ENCODE assay signal across 35 cellular contexts in the genomic region with DNA sequence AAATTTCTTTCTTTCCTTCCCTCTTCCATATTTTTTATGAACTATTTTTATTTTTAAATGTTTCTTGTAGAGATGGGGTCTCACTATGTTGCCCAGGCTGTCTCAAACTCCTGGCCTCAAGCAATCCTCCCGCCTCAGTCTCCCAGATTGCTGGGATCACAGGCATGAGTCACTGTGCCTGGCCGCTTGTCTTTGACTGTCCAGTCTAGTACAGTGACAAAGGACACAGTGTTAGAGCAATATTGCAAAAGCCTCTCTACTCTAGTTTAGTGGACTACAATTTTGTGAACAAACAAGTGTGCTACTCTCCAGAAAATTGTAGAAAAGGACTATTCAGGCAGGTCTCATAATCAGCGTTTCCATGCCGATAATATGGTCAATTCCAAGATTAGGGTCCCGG. TPM values are rescaled to one million over a fixed set of nuclear protein-coding genes. Genes with fewer than 3 reads are reported as not detected.
"Had no signal": no experiment of that assay in that cellular context is flagged by ENCODE, and none has a peak within 500 bp of the region (broad histone marks: within the 10 kb centered on the region; RNA-seq: fewer than 3 reads in every experiment).

No MANE protein-coding gene starts in this region.

- H3K27me3 Mint-ChIP-seq: dendritic cell treated with granulocyte-macrophage colony-stimulating factor and Interleukin-4, amounts not matched to agents 40 ng/mL and 50 ng/mL, for 4 days had no signal

- H3K4me3 ChIP-seq: colonic mucosa, esophagus muscularis mucosa, gastroesophageal sphincter, heart left ventricle, hepatocyte, mucosa of descending colon, pancreas, prostate gland, right atrium auricular region, sigmoid colon, thoracic aorta, tibial nerve, upper lobe of left lung had no signal

- H3K9me3 ChIP-seq: colonic mucosa, esophagus muscularis mucosa, gastroesophageal sphincter, heart left ventricle, mucosa of descending colon, neutrophil, pancreas, prostate gland, right atrium auricular region, sigmoid colon, thoracic aorta, tibial nerve, upper lobe of left lung had no signal

- H2AFZ ChIP-seq: hepatocyte had no signal

- H3K4me3 Mint-ChIP-seq: dendritic cell treated with granulocyte-macrophage colony-stimulating factor and Interleukin-4, amounts not matched to agents 40 ng/mL and 50 ng/mL, for 4 days; endodermal cell; mesothelial cell of epicardium; naive B cell; natural killer cell treated with Interleukin-12 subunit alpha and Interleukin-12 subunit beta and Interleukin-15 and Interleukin-18, amount 100 ng/mL, for 72 hours; neural crest cell; stimulated activated effector memory CD8-positive, alpha-beta T cell treated with anti-CD3 and anti-CD28 coated beads, Interleukin-12 subunit alpha, Interleukin-12 subunit beta, amount 100 ng/mL, for 72 hours had no signal

- H3K4me2 ChIP-seq: hepatocyte had no signal

- H3K27ac Mint-ChIP-seq: dendritic cell treated with granulocyte-macrophage colony-stimulating factor and Interleukin-4, amounts not matched to agents 40 ng/mL and 50 ng/mL, for 4 days; endodermal cell; mesothelial cell of epicardium; naive B cell; natural killer cell treated with Interleukin-12 subunit alpha and Interleukin-12 subunit beta and Interleukin-15 and Interleukin-18, amount 100 ng/mL, for 72 hours; stimulated activated effector memory CD8-positive, alpha-beta T cell treated with anti-CD3 and anti-CD28 coated beads, Interleukin-12 subunit alpha, Interleukin-12 subunit beta, amount 100 ng/mL, for 72 hours had no signal

- H3K27ac ChIP-seq: colonic mucosa, epithelial cell of prostate, esophagus muscularis mucosa, foreskin keratinocyte, gastroesophageal sphincter, heart left ventricle, hepatocyte, neutrophil, pancreas, prostate gland, right atrium auricular region, sigmoid colon, thoracic aorta, tibial nerve, upper lobe of left lung had no signal

- H3K36me3 ChIP-seq: colonic mucosa, esophagus muscularis mucosa, gastroesophageal sphincter, heart left ventricle, neutrophil, pancreas, prostate gland, right atrium auricular region, sigmoid colon, thoracic aorta, tibial nerve, upper lobe of left lung had no signal

- H3K4me1 Mint-ChIP-seq: endodermal cell; naive B cell; stimulated activated effector memory CD8-positive, alpha-beta T cell treated with anti-CD3 and anti-CD28 coated beads, Interleukin-12 subunit alpha, Interleukin-12 subunit beta, amount 100 ng/mL, for 72 hours had no signal

- H3K79me2 ChIP-seq: hepatocyte had no signal

- H3K27me3 ChIP-seq: colonic mucosa, foreskin keratinocyte, gastroesophageal sphincter, heart left ventricle, hepatocyte, neutrophil, pancreas, right atrium auricular region, sigmoid colon, tibial nerve, upper lobe of left lung had no signal

- H3K4me1 ChIP-seq: colonic mucosa, esophagus muscularis mucosa, foreskin keratinocyte, gastroesophageal sphincter, heart left ventricle, prostate gland, right atrium auricular region, sigmoid colon, tibial nerve, upper lobe of left lung had no signal

- DNase-seq: colonic mucosa; effector CD8-positive, alpha-beta T cell; endodermal cell; foreskin keratinocyte; heart left ventricle; kidney; mesenchymal stem cell; mucosa of descending colon; naive B cell; pancreas; sigmoid colon; stimulated activated CD4-positive, alpha-beta T cell treated with anti-CD3 and anti-CD28 coated beads, Interleukin-2, amount 100 ng/mL, for 24 hours; stimulated activated CD4-positive, alpha-beta T cell treated with anti-CD3 and anti-CD28 coated beads, Interleukin-4, amount 100 ng/mL, for 24 hours; stimulated activated naive CD8-positive, alpha-beta T cell treated with anti-CD3 and anti-CD28 coated beads, Interleukin-15, Interleukin-2, amounts not matched to agents 100 U/mL and 50 U/mL, for 24 hours; upper lobe of left lung had no signal

- H3K9me3 Mint-ChIP-seq: dendritic cell treated with granulocyte-macrophage colony-stimulating factor and Interleukin-4, amounts not matched to agents 40 ng/mL and 50 ng/mL, for 4 days; endodermal cell; natural killer cell treated with Interleukin-12 subunit alpha and Interleukin-12 subunit beta and Interleukin-15 and Interleukin-18, amount 100 ng/mL, for 72 hours; stimulated activated effector memory CD8-positive, alpha-beta T cell treated with anti-CD3 and anti-CD28 coated beads, Interleukin-12 subunit alpha, Interleukin-12 subunit beta, amount 100 ng/mL, for 72 hours had no signal

- H3K36me3 Mint-ChIP-seq: mesothelial cell of epicardium; naive B cell; natural killer cell treated with Interleukin-12 subunit alpha and Interleukin-12 subunit beta and Interleukin-15 and Interleukin-18, amount 100 ng/mL, for 72 hours; stimulated activated effector memory CD8-positive, alpha-beta T cell treated with anti-CD3 and anti-CD28 coated beads, Interleukin-12 subunit alpha, Interleukin-12 subunit beta, amount 100 ng/mL, for 72 hours had no signal

- ATAC-seq: foreskin keratinocyte; gastroesophageal sphincter; heart left ventricle; left lobe of liver; mucosa of descending colon; natural killer cell treated with Interleukin-12 subunit alpha and Interleukin-12 subunit beta and Interleukin-15 and Interleukin-18, amount 100 ng/mL, for 72 hours; pancreas; stimulated activated effector memory CD8-positive, alpha-beta T cell treated with anti-CD3 and anti-CD28 coated beads, Interleukin-12 subunit alpha, Interleukin-12 subunit beta, amount 100 ng/mL, for 72 hours; stimulated activated naive CD8-positive, alpha-beta T cell treated with anti-CD3 and anti-CD28 coated beads, Interleukin-15, Interleukin-2, amounts not matched to agents 100 U/mL and 50 U/mL, for 24 hours had no signal

RNA-seq across cellular contexts. Expression of a gene that starts 11.0 kb away (rescaled TPM):
- total RNA-seq: colonic mucosa; endodermal cell; esophagus muscularis mucosa; left lobe of liver; lung microvascular endothelial cell; mucosa of descending colon; natural killer cell treated with Interleukin-12 subunit alpha and Interleukin-12 subunit beta and Interleukin-15 and Interleukin-18, amount 100 ng/mL, for 72 hours; sigmoid colon; thoracic aorta had no signal

RNA-seq across cellular contexts. Expression of a gene that starts 37.3 kb away (rescaled TPM):
- total RNA-seq: esophagus muscularis mucosa; fibroblast of lung; gastroesophageal sphincter; kidney; liver; lung microvascular endothelial cell; natural killer cell treated with Interleukin-12 subunit alpha and Interleukin-12 subunit beta and Interleukin-15 and Interleukin-18, amount 100 ng/mL, for 72 hours; prostate gland; right atrium auricular region; sigmoid colon had no signal
- polyA plus RNA-seq: liver had no signal

RNA-seq across cellular contexts. Expression of a gene that starts 40.6 kb away (rescaled TPM):
- total RNA-seq: colonic mucosa; endodermal cell; esophagus muscularis mucosa; fibroblast of lung; gastroesophageal sphincter; heart left ventricle; hepatocyte; left lobe of liver; liver; lung microvascular endothelial cell; mesothelial cell of epicardium; mucosa of descending colon; natural killer cell treated with Interleukin-12 subunit alpha and Interleukin-12 subunit beta and Interleukin-15 and Interleukin-18, amount 100 ng/mL, for 72 hours; neural crest cell; omental fat pad; right atrium auricular region; sigmoid colon; skeletal muscle tissue; thoracic aorta; tibial nerve; upper lobe of left lung had no signal
- polyA plus RNA-seq: fibroblast of lung, heart left ventricle had no signal
